Comparison of ENCODE assay signal across 1 cellular context in genomic region chr9:113645972-113646241, GRCh38.
A peak's percentile ranks its signal among the peaks of the same experiment; 100 is the strongest.
TF ChIP-seq lines count a peak whose summit lies in the region.

No MANE protein-coding gene starts in this region.

TF ChIP-seq in liver, 16 proteins besides CTCF, POLR2A, EP300 and RAD21 (continued from another document):
- TF ChIP-seq MAX (IDR thresholded peaks at IDR 0.05) (no peak), FOXA2 (IDR thresholded peaks at IDR 0.05) (no peak), GABPA (IDR thresholded peaks at IDR 0.05 in 1 of 2, conservative IDR thresholded peaks at IDR 0.05 in 1 of 2) (no peak), HNF4A (conservative IDR thresholded peaks at IDR 0.05) (peak; percentile 21 to 56), YY1 (IDR thresholded peaks at IDR 0.05) (no peak), FOXA1 (IDR thresholded peaks at IDR 0.05) (no peak), NR2F2 (IDR thresholded peaks at IDR 0.05) (no peak), JUND (IDR thresholded peaks at IDR 0.05) (no peak), REST (IDR thresholded peaks at IDR 0.05) (no peak)
